In genomic region chr5:73374520-73375235, GRCh38 we compare ENCODE assay signal across 2 cellular contexts.
TF ChIP-seq lines count a peak whose summit lies in the region.

No MANE protein-coding gene starts in this region.

TF ChIP-seq in HEK293, 187 proteins besides CTCF, POLR2A, EP300 and RAD21 (continued from another document and continues in another):
- TF ChIP-seq RBAK (tag by site-specific recombination; IDR thresholded peaks at IDR 0.05) (no peak), ZNF843 (tag by site-specific recombination; IDR thresholded peaks at IDR 0.05) (peak; percentile 64; the same call in 1 of the 2 replicates), ZBTB44 (tag by site-specific recombination; IDR thresholded peaks at IDR 0.05) (no peak), ZNF394 (tag by site-specific recombination; IDR thresholded peaks at IDR 0.05; ENCODE audit: borderline replicate concordance) (no peak), SETDB1 (IDR thresholded peaks at IDR 0.05; ENCODE audit: insufficient read length, low read length) (no peak), BCL6B (tag by site-specific recombination; IDR thresholded peaks at IDR 0.05) (peak; percentile 7; the same call in 1 of the 2 replicates), HOXC10 (CRISPR knock-in tag; IDR thresholded peaks at IDR 0.05) (no peak), ZNF292 (tag by site-specific recombination; IDR thresholded peaks at IDR 0.05; ENCODE audit: borderline replicate concordance, low read depth) (no peak), FEZF1 (tag by site-specific recombination; IDR thresholded peaks at IDR 0.05) (peak; percentile 58), ZNF768 (tag by site-specific recombination; IDR thresholded peaks at IDR 0.05) (no peak), ZNF610 (tag by site-specific recombination; IDR thresholded peaks at IDR 0.05; ENCODE audit: borderline replicate concordance) (no peak), PRDM6 (tag by site-specific recombination; IDR thresholded peaks at IDR 0.05) (peak; percentile 72), ZNF792 (tag by site-specific recombination; IDR thresholded peaks at IDR 0.05) (no peak), ZNF629 (tag by site-specific recombination; IDR thresholded peaks at IDR 0.05) (peak; percentile 55; the same call in 1 of the 2 replicates), ZNF335 (tag by site-specific recombination; conservative IDR thresholded peaks at IDR 0.05) (peak; percentile 50; the same call in 1 of the 2 replicates), ZSCAN16 (tag by site-specific recombination; IDR thresholded peaks at IDR 0.05) (no peak), ZNF660 (tag by site-specific recombination; IDR thresholded peaks at IDR 0.05) (no peak), PRDM2 (tag by site-specific recombination; IDR thresholded peaks at IDR 0.05; ENCODE audit: borderline replicate concordance) (no peak)

TF ChIP-seq in SK-N-SH, 30 proteins besides CTCF, POLR2A, EP300 and RAD21 (continued from another document):
- TF ChIP-seq REST (IDR thresholded peaks at IDR 0.05; ENCODE audit: low read depth, low read length) (no peak), RFX5 (IDR thresholded peaks at IDR 0.05; ENCODE audit: low read length) (no peak), JUND (IDR thresholded peaks at IDR 0.05) (peak; percentile 99), GABPA (IDR thresholded peaks at IDR 0.05; ENCODE audit: low read depth) (0 out of 2 replicates have a peak, but pooled peaks have one; percentile 26), YY1 (IDR thresholded peaks at IDR 0.05; ENCODE audit: low read depth) (peak; percentile 53; the same call in 1 of the 2 replicates), MXI1 (IDR thresholded peaks at IDR 0.05; ENCODE audit: low read depth, low read length) (no peak), PBX3 (IDR thresholded peaks at IDR 0.05) (peak; percentile 99), CHD2 (IDR thresholded peaks at IDR 0.05; ENCODE audit: low read length, partially characterized antibody) (no peak), USF2 (IDR thresholded peaks at IDR 0.05; ENCODE audit: borderline replicate concordance, low read depth, low read length) (no peak), TAF1 (IDR thresholded peaks at IDR 0.05; ENCODE audit: borderline replicate concordance, low read depth, low read length) (peak; percentile 49; the same call in 1 of the 2 replicates), USF1 (IDR thresholded peaks at IDR 0.05; ENCODE audit: borderline replicate concordance, low read depth) (no peak), GATA2 (CRISPR knock-in tag; IDR thresholded peaks at IDR 0.05) (no peak), NRF1 (IDR thresholded peaks at IDR 0.05; ENCODE audit: low read depth, low read length) (no peak), SIN3A (IDR thresholded peaks at IDR 0.05; ENCODE audit: borderline replicate concordance, low read depth, low read length) (peak; percentile 91; the same call in 1 of the 2 replicates)
